ENCODE assay signal across 19 cellular contexts in the genomic region with DNA sequence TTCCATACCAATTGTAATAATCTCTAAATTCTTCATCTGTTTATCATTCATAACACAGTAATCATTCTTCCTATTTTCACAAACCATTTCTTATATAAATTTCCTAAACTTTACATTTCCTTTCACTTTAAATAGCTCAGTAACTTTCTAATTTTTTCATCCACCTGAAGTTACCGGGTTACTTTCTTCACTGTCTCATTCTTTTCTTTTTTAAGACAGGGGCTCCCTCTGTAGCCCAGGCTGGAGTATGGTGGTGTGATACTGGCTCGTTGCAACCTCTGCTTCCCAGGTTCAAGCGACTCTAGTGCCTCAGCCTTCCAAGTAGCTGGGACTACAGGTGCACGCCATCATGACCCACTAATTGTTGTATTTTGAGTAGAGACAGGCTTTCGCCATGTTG.
"Had no signal": no experiment of that assay in that cellular context is flagged by ENCODE, and none has a peak within 500 bp of the region (broad histone marks: within the 10 kb centered on the region; RNA-seq: fewer than 3 reads in every experiment).

No MANE protein-coding gene starts in this region.

- H3K4me3 ChIP-seq: left lung, thyroid gland had no signal

- DNase-seq: activated CD4-positive, alpha-beta T cell treated with anti-CD3 and anti-CD28 coated beads for 36 hours; activated CD4-positive, alpha-beta T cell treated with anti-CD3 and anti-CD28 coated beads, Interleukin-2, amount 50 U/mL, for 48 hours; activated gamma-delta T cell; dermis blood vessel endothelial cell; effector memory CD8-positive, alpha-beta T cell; foreskin keratinocyte; glutamatergic neuron; hypothalamus; islet precursor cell; left lung; occipital lobe; stimulated activated CD4-positive, alpha-beta T cell treated with anti-CD3 and anti-CD28 coated beads, Interleukin-12 subunit alpha, Interleukin-12 subunit beta, amount 100 ng/mL, for 4 hours; stimulated activated CD4-positive, alpha-beta T cell treated with anti-CD3 and anti-CD28 coated beads, Interleukin-1b, Interleukin-23, amount 100 ng/mL, for 48 hours; stimulated activated naive CD4-positive, alpha-beta T cell treated with Interleukin-2 at 50 U/mL for 16 hours; thyroid gland had no signal

- ATAC-seq: activated CD4-positive, alpha-beta T cell treated with anti-CD3 and anti-CD28 coated beads for 36 hours; activated naive CD4-positive, alpha-beta T cell treated with anti-CD3 and anti-CD28 coated beads, Interleukin-2, amount 50 U/mL, for 72 hours; effector memory CD8-positive, alpha-beta T cell; foreskin keratinocyte; left lung; WTC11 had no signal

- H3K27ac ChIP-seq: foreskin keratinocyte, left lung, thyroid gland had no signal

- H3K36me3 ChIP-seq: left lung, thyroid gland had no signal

- H3K9me3 ChIP-seq: left lung, thyroid gland had no signal

- H3K4me1 ChIP-seq: foreskin keratinocyte, left lung had no signal

- FAIRE-seq: TTC549, urothelium cell line had no signal

- H3K27me3 ChIP-seq: foreskin keratinocyte, left lung, thyroid gland had no signal
